In genomic region chr2:157876771-157877108, GRCh38 we compare ENCODE assay signal across 8 cellular contexts. TPM values are rescaled to one million over a fixed set of nuclear protein-coding genes. Genes with fewer than 3 reads are reported as not detected.
A peak's percentile ranks its signal among the peaks of the same experiment; 100 is the strongest.
DNase-seq lines count a peak whose midpoint lies in the region; TF ChIP-seq lines count a peak whose summit lies in the region.

No MANE protein-coding gene starts in this region.

- peak overlapping the region; percentile 76 for H3K27ac Mint-ChIP-seq in progenitor cell of endocrine pancreas

- H3K36me3 Mint-ChIP-seq in progenitor cell of endocrine pancreas (ENCODE audit: insufficient read depth) = no peaks in the 10 kb centered on the region

- DNase-seq in GM12864 (ENCODE audit: low read depth) (no peak), OCI-LY7 (ENCODE audit: low spot score) (no peak), epithelial cell of prostate (ENCODE audit: low read depth, low spot score) (no peak), progenitor cell of endocrine pancreas (ENCODE audit: low spot score, unreplicated experiment) (no peak), NCI-H2029 (lab: John Stamatoyannopoulos, UW) (no peak), COR-L47 (lab: John Stamatoyannopoulos, UW) (no peak), NCI-H187 treated with DMSO at 0.1 percent for 48 hours (lab: John Stamatoyannopoulos, UW) (no peak), LoVo (ENCODE audit: low spot score) (no peak)

- no peak overlapping the region for H3K27ac ChIP-seq in OCI-LY7 (ENCODE audit: low read depth, low read length, poor library complexity, severe bottlenecking)
- peak overlapping the region; percentile 90 for H3K27ac ChIP-seq in epithelial cell of prostate

- H3K4me3 ChIP-seq in GM12864 (ENCODE audit: low read depth, low read length) (peak overlapping the region; percentile 65), OCI-LY7 (ENCODE audit: low read depth, low read length, poor library complexity, severe bottlenecking) (peak overlapping the region; percentile 85)

- H3K27me3 Mint-ChIP-seq in progenitor cell of endocrine pancreas = no peaks in the 10 kb centered on the region

- POLR2A ChIA-PET in OCI-LY7 (lab: Charles Lee) = interaction anchor here (0.9 to 1.6 kb wide), 7 partner anchors 8 to 37 kb away, joined by 3 to 6 read pairs (median 4); no protein-coding TSS in a partner anchor

- peak overlapping the region; percentile 86 for H2AFZ ChIP-seq in OCI-LY7 (ENCODE audit: low read length)

- intact Hi-C loops in OCI-LY7 (cut with micrococcal nuclease; ENCODE audit: unreplicated experiment) = loop anchor here (5.0 to 10.0 kb wide), 4 partner anchors 382 to 1838 kb away; partner anchors contain the start of genes CCDC148, MARCHF7, PKP4 and WDSUB1

- no peaks in the 10 kb centered on the region for H4K20me1 ChIP-seq in OCI-LY7 (ENCODE audit: insufficient read depth, low read length)

- H3K9me2 ChIP-seq in OCI-LY7 (ENCODE audit: insufficient read depth, low read length) = no peaks in the 10 kb centered on the region

- peak overlapping the region; percentile 84 for H3K4me2 ChIP-seq in OCI-LY7 (ENCODE audit: low read length)

- H3K36me3 ChIP-seq in OCI-LY7 (ENCODE audit: insufficient read depth, low read length) = no peaks in the 10 kb centered on the region

- no peaks in the 10 kb centered on the region for H3K9me3 ChIP-seq in OCI-LY7 (ENCODE audit: low read length)

- H3K4me1 Mint-ChIP-seq in progenitor cell of endocrine pancreas (ENCODE audit: low read depth) = peaks cover 50% of the 10 kb centered on the region

- CTCF ChIA-PET in OCI-LY7 (lab: Charles Lee; ENCODE audit: unreplicated experiment) = no interaction called here

- no peaks in the 10 kb centered on the region for H3K9me3 Mint-ChIP-seq in progenitor cell of endocrine pancreas (ENCODE audit: low read depth)

- BruUV-seq in OCI-LY7 (replicated peaks; lab: Mats Ljungman, UMichigan) = no TSS peak

- no peak for TF ChIP-seq CTCF in GM12864 (IDR thresholded peaks at IDR 0.05; ENCODE audit: low read depth, low read length, missing control alignments)
- no peak for TF ChIP-seq CTCF in OCI-LY7 (conservative IDR thresholded peaks at IDR 0.05; ENCODE audit: low read length)
- TF ChIP-seq CTCF in progenitor cell of endocrine pancreas (IDR thresholded peaks at IDR 0.05; ENCODE audit: unreplicated experiment) = no peak

- no peaks in the 10 kb centered on the region for H3K79me2 ChIP-seq in OCI-LY7 (ENCODE audit: insufficient read depth, low read depth, low read length)

- H3K4me3 Mint-ChIP-seq in progenitor cell of endocrine pancreas (ENCODE audit: low read depth) = peak overlapping the region; percentile 72

- peaks cover 15% of the 10 kb centered on the region for H3K4me1 ChIP-seq in OCI-LY7 (ENCODE audit: insufficient read depth, low read length, poor library complexity, severe bottlenecking)

RNA-seq across cellular contexts. Expression of gene ACVR1, which starts 0.6 kb away (rescaled TPM):
- 0.13 and 1.6 TPM in 2 replicates for total RNA-seq in OCI-LY7 (2014; rRNA removed; shearing (Covaris generic))
- total RNA-seq in OCI-LY7 (2022) = 2.7 and 3.9 TPM in 2 replicates
- 23.7 and 24.3 TPM in 2 replicates for total RNA-seq in progenitor cell of endocrine pancreas
